Comparison of ENCODE assay signal across 1 cellular context in the genomic region with DNA sequence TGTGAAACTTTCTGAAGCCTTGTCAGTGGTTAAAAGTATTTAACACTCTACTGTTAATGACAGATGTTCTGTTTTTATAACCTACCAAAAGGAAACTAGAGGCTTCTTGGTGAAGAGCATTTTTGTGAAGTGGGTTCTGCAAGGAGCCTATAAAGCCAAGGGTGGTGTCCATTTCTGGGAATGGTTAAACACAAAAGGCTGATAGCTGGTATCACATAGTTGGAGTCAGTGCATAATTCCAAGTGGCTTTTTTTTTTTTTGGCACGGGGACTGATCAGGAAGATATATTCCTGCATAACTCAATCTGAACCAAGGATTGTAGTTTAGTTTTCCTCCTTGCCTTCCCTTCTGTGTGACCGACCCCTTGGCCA.
TF ChIP-seq lines count a peak whose summit lies in the region.

No MANE protein-coding gene starts in this region.

TF ChIP-seq in SK-N-SH, 30 proteins besides CTCF, POLR2A, EP300 and RAD21 (continued from another document):
- TF ChIP-seq, protein P1, sequence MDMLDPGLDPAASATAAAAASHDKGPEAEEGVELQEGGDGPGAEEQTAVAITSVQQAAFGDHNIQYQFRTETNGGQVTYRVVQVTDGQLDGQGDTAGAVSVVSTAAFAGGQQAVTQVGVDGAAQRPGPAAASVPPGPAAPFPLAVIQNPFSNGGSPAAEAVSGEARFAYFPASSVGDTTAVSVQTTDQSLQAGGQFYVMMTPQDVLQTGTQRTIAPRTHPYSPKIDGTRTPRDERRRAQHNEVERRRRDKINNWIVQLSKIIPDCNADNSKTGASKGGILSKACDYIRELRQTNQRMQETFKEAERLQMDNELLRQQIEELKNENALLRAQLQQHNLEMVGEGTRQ (IDR thresholded peaks at IDR 0.05; ENCODE audit: borderline replicate concordance, low read depth, low read length), result no peak
- no peak for TF ChIP-seq MAX (IDR thresholded peaks at IDR 0.05; ENCODE audit: low read depth)
